Comparison of ENCODE assay signal across 8 cellular contexts in genomic region chr1:211258310-211258755, GRCh38. TPM values are rescaled to one million over a fixed set of nuclear protein-coding genes. Genes with fewer than 3 reads are reported as not detected.
DNase-seq lines count a peak whose midpoint lies in the region; ATAC-seq and TF ChIP-seq lines count a peak whose summit lies in the region.

No MANE protein-coding gene starts in this region.

- peak overlapping the region; percentile 79 for H3K9ac ChIP-seq in HUES48 (ENCODE audit: low read depth, low read length)
- H3K9ac ChIP-seq in OCI-LY3 (ENCODE audit: low read length): peak overlapping the region; percentile 98

- POLR2A ChIA-PET in CD4-positive, alpha-beta T cell (lab: Charles Lee): interaction anchor here (0.6 to 2.5 kb wide), 18 partner anchors 10 to 1473 kb away, joined by 3 to 25 read pairs (median 4); partner anchors contain the start of genes HHAT, KCNH1, SLC30A1 and TRAF5

- peaks cover 5% of the 10 kb centered on the region; the same call in 1 of the 2 replicates for H3K36me3 ChIP-seq in HUES48 (ENCODE audit: control insufficient read depth, insufficient read depth, low read length)
- peaks cover 6% of the 10 kb centered on the region for H3K36me3 ChIP-seq in OCI-LY3 (replicated peaks; ENCODE audit: low read depth, low read length)
- H3K36me3 ChIP-seq in mucosa of descending colon (ENCODE audit: low read depth): no peaks in the 10 kb centered on the region

- H3K4me1 ChIP-seq in HUES48 (ENCODE audit: control insufficient read depth, insufficient read depth, low read length) (peaks cover 23% of the 10 kb centered on the region), OCI-LY3 (ENCODE audit: low read length) (peaks cover 14% of the 10 kb centered on the region), mucosa of descending colon (ENCODE audit: low read depth) (peaks cover 12% of the 10 kb centered on the region)

- peak; percentile 38 to 58 (median 50) for DNase-seq in CD4-positive, alpha-beta T cell
- peak; percentile 29 for DNase-seq in activated T-cell treated with anti-CD3 and anti-CD28 coated beads for 4 hours
- peak; percentile 68 for DNase-seq in epithelial cell of esophagus (ENCODE audit: low read depth)
- peak; percentile 78 to 88 (median 84) for DNase-seq in mucosa of descending colon
- peak; percentile 8 to 37 for DNase-seq in stimulated activated CD8-positive, alpha-beta memory T cell treated with anti-CD3 and anti-CD28 coated beads, Interleukin-4, amount 100 ng/mL, for 4 hours (ENCODE audit: low read depth in 2 of 2, low spot score in 1 of 2)

- H3K4me3 ChIP-seq in HUES48 (ENCODE audit: low read depth, low read length) (peak overlapping the region; percentile 65), OCI-LY3 (ENCODE audit: low read length) (peak overlapping the region; percentile 93), epithelial cell of esophagus (ENCODE audit: low read length) (peak overlapping the region; percentile 64), mucosa of descending colon (peak overlapping the region; percentile 45)

- H3K79me2 ChIP-seq in OCI-LY3 (ENCODE audit: low read length): peaks cover 27% of the 10 kb centered on the region

- intact Hi-C loops in CD4-positive, alpha-beta T cell (cut with DNase I, micrococcal nuclease): loop anchor here (2.0 to 10.0 kb wide), 5 partner anchors 124 to 814 kb away; partner anchors contain the start of genes KCNH1 (in 2 of the 2) and SLC30A1 (in 1 of the 2)
- intact Hi-C loops in mucosa of descending colon (cut with DNase I, micrococcal nuclease): no loop called here

- peak; percentile 19 for ATAC-seq in CD4-positive, alpha-beta T cell (ENCODE audit: poor library complexity)
- ATAC-seq in GM21381 (IDR thresholded peaks at IDR 0.05; ENCODE audit: unreplicated experiment) (peak; percentile 34), mucosa of descending colon (peak; percentile 49)

- no peak for TF ChIP-seq CTCF in CD4-positive, alpha-beta T cell (IDR thresholded peaks at IDR 0.05)
- TF ChIP-seq CTCF in OCI-LY3 (IDR thresholded peaks at IDR 0.05; ENCODE audit: low read depth, low read length) (no peak), epithelial cell of esophagus (IDR thresholded peaks at IDR 0.05; ENCODE audit: insufficient read depth, low read depth, low read length, missing control alignments) (peak; percentile 9), mucosa of descending colon (IDR thresholded peaks at IDR 0.05) (no peak)

- peak overlapping the region; percentile 83 for H2AFZ ChIP-seq in OCI-LY3 (ENCODE audit: low read depth, low read length)

- H3K27me3 ChIP-seq in CD4-positive, alpha-beta T cell (ENCODE audit: control insufficient read depth, insufficient read depth, low read length): no peaks in the 10 kb centered on the region
- H3K27me3 ChIP-seq in HUES48 (ENCODE audit: control insufficient read depth, insufficient read depth, low read length) (no peaks in the 10 kb centered on the region), OCI-LY3 (ENCODE audit: low read depth, low read length) (no peaks in the 10 kb centered on the region)

- H3K9me3 ChIP-seq in CD4-positive, alpha-beta T cell (ENCODE audit: control insufficient read depth, low read length): no peaks in the 10 kb centered on the region
- H3K9me3 ChIP-seq in HUES48 (ENCODE audit: control insufficient read depth, insufficient read depth, low read length): no peaks in the 10 kb centered on the region
- H3K9me3 ChIP-seq in OCI-LY3 (ENCODE audit: insufficient read depth, low read length): no peaks in the 10 kb centered on the region
- no peaks in the 10 kb centered on the region for H3K9me3 ChIP-seq in mucosa of descending colon

- CTCF ChIA-PET in CD4-positive, alpha-beta T cell (lab: Charles Lee): interaction anchor here (0.9 to 2.5 kb wide), 5 partner anchors 18 to 253 kb away, joined by 3 to 13 read pairs (median 5); partner anchors contain the start of gene KCNH1

- peak overlapping the region; percentile 91 for H3K4me2 ChIP-seq in OCI-LY3 (ENCODE audit: low read length)

- no peaks in the 10 kb centered on the region for H3K27me3 Mint-ChIP-seq in CD4-positive, alpha-beta T cell

- H3K9me3 Mint-ChIP-seq in CD4-positive, alpha-beta T cell: no peaks in the 10 kb centered on the region

- H3K36me3 Mint-ChIP-seq in CD4-positive, alpha-beta T cell (ENCODE audit: low read depth): peaks cover 25% of the 10 kb centered on the region

- H4K20me1 ChIP-seq in OCI-LY3 (ENCODE audit: insufficient read depth, low read length): no peaks in the 10 kb centered on the region

- H3K27ac Mint-ChIP-seq in CD4-positive, alpha-beta T cell: peak overlapping the region; percentile 94

- peaks cover 24% of the 10 kb centered on the region for H3K4me1 Mint-ChIP-seq in CD4-positive, alpha-beta T cell (ENCODE audit: low read depth)

- peak overlapping the region; percentile 87 for H3K27ac ChIP-seq in CD4-positive, alpha-beta T cell (ENCODE audit: low read depth, low read length)
- H3K27ac ChIP-seq in HUES48 (ENCODE audit: low read depth, low read length) (peak overlapping the region; percentile 99), OCI-LY3 (ENCODE audit: low read length) (peak overlapping the region; percentile 93)

- peak overlapping the region; percentile 94 for H3K4me3 Mint-ChIP-seq in CD4-positive, alpha-beta T cell

RNA-seq across cellular contexts. Expression of gene RCOR3, which starts 0.8 kb away (rescaled TPM):
- 10 to 100 TPM; 55.7 to 60.5 TPM for total RNA-seq in CD4-positive, alpha-beta T cell
- 10 to 100 TPM; 41.1 to 68.0 (median 60.4) TPM for total RNA-seq in mucosa of descending colon

Comparison
In these comparisons a context has a peak if more than half of its experiments do, and no peak if none do; other contexts are left out.
1. Peak in every context shown above with its lines: DNase-seq, ATAC-seq, H3K4me3 ChIP-seq and H3K27ac ChIP-seq.
2. DNase-seq: peak in every context shown above with its lines; median percentile 84 in mucosa of descending colon; 68 in epithelial cell of esophagus; 50 in CD4-positive, alpha-beta T cell; 29 in activated T-cell treated with anti-CD3 and anti-CD28 coated beads for 4 hours; 22 in stimulated activated CD8-positive, alpha-beta memory T cell treated with anti-CD3 and anti-CD28 coated beads, Interleukin-4, amount 100 ng/mL, for 4 hours.
3. intact Hi-C loops: an anchor here in CD4-positive, alpha-beta T cell (2.0 to 10.0 kb wide); none called in mucosa of descending colon.